Comparison of ENCODE assay signal across 1 cellular context in the genomic region with DNA sequence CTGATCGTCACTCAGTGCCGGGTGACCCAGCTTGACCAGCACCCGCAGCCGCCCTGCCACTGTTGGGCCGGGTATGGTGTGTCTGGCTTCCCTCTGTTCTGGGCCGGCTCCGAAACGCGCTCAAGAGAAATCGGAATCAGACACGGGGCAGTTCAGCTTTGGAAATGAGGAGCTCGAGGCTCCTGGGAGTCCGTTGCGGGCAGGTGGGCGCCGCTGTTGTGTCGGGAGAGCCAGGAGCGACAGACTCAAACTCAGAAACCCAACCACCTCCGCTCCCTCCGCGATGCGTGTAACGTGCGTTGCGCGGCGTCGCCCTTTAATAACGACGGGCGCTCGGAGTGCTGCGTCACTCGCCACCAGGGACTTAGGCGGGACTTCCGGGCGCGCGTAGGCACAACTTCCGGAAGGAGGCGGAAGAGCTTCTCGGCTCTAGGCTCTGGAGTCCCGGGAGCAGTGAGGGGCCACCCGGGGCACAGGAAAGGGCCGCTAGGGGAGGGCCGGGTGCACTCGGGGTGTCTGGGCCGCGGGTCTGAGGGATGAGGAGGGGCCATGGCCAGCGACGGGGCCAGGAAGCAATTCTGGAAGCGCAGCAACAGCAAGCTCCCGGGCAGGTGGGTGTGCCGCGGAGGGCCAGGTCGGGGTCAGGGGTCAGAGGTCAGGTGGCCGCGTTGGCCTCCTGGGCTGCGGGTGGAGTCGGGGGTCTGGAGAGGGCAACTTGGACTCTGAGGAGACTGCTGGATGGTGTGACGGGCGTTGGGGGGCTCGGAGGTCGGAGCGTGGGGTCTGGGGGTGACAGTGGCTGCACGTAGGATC.
TF ChIP-seq lines count a peak whose summit lies in the region.

A gene with protein sequence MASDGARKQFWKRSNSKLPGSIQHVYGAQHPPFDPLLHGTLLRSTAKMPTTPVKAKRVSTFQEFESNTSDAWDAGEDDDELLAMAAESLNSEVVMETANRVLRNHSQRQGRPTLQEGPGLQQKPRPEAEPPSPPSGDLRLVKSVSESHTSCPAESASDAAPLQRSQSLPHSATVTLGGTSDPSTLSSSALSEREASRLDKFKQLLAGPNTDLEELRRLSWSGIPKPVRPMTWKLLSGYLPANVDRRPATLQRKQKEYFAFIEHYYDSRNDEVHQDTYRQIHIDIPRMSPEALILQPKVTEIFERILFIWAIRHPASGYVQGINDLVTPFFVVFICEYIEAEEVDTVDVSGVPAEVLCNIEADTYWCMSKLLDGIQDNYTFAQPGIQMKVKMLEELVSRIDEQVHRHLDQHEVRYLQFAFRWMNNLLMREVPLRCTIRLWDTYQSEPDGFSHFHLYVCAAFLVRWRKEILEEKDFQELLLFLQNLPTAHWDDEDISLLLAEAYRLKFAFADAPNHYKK (plus strand): TSS at position 413 of the 813 bp plus-strand sequence. CDS start 137 bp downstream, at position 550.

TF ChIP-seq in HepG2, 621 proteins besides CTCF, POLR2A, EP300 and RAD21 (continued from another document and continues in another):
- TF ChIP-seq, protein P1, sequence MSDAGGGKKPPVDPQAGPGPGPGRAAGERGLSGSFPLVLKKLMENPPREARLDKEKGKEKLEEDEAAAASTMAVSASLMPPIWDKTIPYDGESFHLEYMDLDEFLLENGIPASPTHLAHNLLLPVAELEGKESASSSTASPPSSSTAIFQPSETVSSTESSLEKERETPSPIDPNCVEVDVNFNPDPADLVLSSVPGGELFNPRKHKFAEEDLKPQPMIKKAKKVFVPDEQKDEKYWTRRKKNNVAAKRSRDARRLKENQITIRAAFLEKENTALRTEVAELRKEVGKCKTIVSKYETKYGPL (CRISPR knock-in tag; IDR thresholded peaks at IDR 0.05), result no peak
- TF ChIP-seq ZSCAN12 (CRISPR knock-in tag; IDR thresholded peaks at IDR 0.05) (no peak), NFYC (CRISPR knock-in tag; IDR thresholded peaks at IDR 0.05) (peak; percentile 64), SKI (IDR thresholded peaks at IDR 0.05; ENCODE audit: partially characterized antibody) (peak; percentile 53), MXD4 (CRISPR knock-in tag; IDR thresholded peaks at IDR 0.05) (peak; percentile 96), ZNF747 (CRISPR knock-in tag; IDR thresholded peaks at IDR 0.05; ENCODE audit: borderline replicate concordance) (peak; percentile 92), ZNF570 (CRISPR knock-in tag; IDR thresholded peaks at IDR 0.05; ENCODE audit: borderline replicate concordance) (no peak), ZNF615 (CRISPR knock-in tag; IDR thresholded peaks at IDR 0.05; ENCODE audit: borderline replicate concordance) (no peak), MATR3 (CRISPR knock-in tag; IDR thresholded peaks at IDR 0.05) (no peak), MEF2D (CRISPR knock-in tag; IDR thresholded peaks at IDR 0.05) (peak; percentile 64; the same call in 1 of the 2 replicates), ZNF530 (CRISPR knock-in tag; IDR thresholded peaks at IDR 0.05; ENCODE audit: low read depth) (no peak), ZBTB7B (CRISPR knock-in tag; IDR thresholded peaks at IDR 0.05) (no peak), ARNT2 (CRISPR knock-in tag; IDR thresholded peaks at IDR 0.05; ENCODE audit: low read depth) (peak; percentile 78), KAT7 (CRISPR knock-in tag; IDR thresholded peaks at IDR 0.05; ENCODE audit: borderline replicate concordance) (peak; percentile 76; the same call in 1 of the 2 replicates), CBX5 (CRISPR knock-in tag; IDR thresholded peaks at IDR 0.05; ENCODE audit: borderline replicate concordance) (peak; percentile 36; the same call in 1 of the 2 replicates), FOXP1 (IDR thresholded peaks at IDR 0.05) (no peak), FOXP1 (CRISPR knock-in tag; IDR thresholded peaks at IDR 0.05) (0 out of 2 replicates have a peak, but pooled peaks have one; percentile 49), ELF1 (CRISPR knock-in tag; IDR thresholded peaks at IDR 0.05) (peak; percentile 96), ZNF441 (CRISPR knock-in tag; IDR thresholded peaks at IDR 0.05; ENCODE audit: borderline replicate concordance) (no peak), ZNF879 (CRISPR knock-in tag; IDR thresholded peaks at IDR 0.05) (no peak), ESRRA (CRISPR knock-in tag; IDR thresholded peaks at IDR 0.05; ENCODE audit: low read depth) (no peak; the same call in 1 of the 2 replicates), KDM4B (CRISPR knock-in tag; IDR thresholded peaks at IDR 0.05) (peak; percentile 72; the same call in 1 of the 2 replicates), ZNF326 (CRISPR knock-in tag; IDR thresholded peaks at IDR 0.05; ENCODE audit: borderline replicate concordance) (no peak), RFX5 (IDR thresholded peaks at IDR 0.05; ENCODE audit: low read depth, low read length) (peak; percentile 42; the same call in 1 of the 2 replicates), ZNF317 (CRISPR knock-in tag; IDR thresholded peaks at IDR 0.05) (peak; percentile 77)
- TF ChIP-seq, protein P2, sequence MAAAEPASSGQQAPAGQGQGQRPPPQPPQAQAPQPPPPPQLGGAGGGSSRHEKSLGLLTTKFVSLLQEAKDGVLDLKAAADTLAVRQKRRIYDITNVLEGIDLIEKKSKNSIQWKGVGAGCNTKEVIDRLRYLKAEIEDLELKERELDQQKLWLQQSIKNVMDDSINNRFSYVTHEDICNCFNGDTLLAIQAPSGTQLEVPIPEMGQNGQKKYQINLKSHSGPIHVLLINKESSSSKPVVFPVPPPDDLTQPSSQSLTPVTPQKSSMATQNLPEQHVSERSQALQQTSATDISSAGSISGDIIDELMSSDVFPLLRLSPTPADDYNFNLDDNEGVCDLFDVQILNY (CRISPR knock-in tag; conservative IDR thresholded peaks at IDR 0.05), result 0 out of 2 replicates have a peak, but pooled peaks have one; percentile 35
- TF ChIP-seq, protein P3, sequence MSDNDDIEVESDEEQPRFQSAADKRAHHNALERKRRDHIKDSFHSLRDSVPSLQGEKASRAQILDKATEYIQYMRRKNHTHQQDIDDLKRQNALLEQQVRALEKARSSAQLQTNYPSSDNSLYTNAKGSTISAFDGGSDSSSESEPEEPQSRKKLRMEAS (IDR thresholded peaks at IDR 0.05), result peak; percentile 90
- TF ChIP-seq, protein P4, sequence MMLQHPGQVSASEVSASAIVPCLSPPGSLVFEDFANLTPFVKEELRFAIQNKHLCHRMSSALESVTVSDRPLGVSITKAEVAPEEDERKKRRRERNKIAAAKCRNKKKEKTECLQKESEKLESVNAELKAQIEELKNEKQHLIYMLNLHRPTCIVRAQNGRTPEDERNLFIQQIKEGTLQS (CRISPR knock-in tag; IDR thresholded peaks at IDR 0.05), result 0 out of 2 replicates have a peak, but pooled peaks have one; percentile 41
- TF ChIP-seq, protein P5, sequence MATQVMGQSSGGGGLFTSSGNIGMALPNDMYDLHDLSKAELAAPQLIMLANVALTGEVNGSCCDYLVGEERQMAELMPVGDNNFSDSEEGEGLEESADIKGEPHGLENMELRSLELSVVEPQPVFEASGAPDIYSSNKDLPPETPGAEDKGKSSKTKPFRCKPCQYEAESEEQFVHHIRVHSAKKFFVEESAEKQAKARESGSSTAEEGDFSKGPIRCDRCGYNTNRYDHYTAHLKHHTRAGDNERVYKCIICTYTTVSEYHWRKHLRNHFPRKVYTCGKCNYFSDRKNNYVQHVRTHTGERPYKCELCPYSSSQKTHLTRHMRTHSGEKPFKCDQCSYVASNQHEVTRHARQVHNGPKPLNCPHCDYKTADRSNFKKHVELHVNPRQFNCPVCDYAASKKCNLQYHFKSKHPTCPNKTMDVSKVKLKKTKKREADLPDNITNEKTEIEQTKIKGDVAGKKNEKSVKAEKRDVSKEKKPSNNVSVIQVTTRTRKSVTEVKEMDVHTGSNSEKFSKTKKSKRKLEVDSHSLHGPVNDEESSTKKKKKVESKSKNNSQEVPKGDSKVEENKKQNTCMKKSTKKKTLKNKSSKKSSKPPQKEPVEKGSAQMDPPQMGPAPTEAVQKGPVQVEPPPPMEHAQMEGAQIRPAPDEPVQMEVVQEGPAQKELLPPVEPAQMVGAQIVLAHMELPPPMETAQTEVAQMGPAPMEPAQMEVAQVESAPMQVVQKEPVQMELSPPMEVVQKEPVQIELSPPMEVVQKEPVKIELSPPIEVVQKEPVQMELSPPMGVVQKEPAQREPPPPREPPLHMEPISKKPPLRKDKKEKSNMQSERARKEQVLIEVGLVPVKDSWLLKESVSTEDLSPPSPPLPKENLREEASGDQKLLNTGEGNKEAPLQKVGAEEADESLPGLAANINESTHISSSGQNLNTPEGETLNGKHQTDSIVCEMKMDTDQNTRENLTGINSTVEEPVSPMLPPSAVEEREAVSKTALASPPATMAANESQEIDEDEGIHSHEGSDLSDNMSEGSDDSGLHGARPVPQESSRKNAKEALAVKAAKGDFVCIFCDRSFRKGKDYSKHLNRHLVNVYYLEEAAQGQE (IDR thresholded peaks at IDR 0.05; ENCODE audit: borderline replicate concordance in 1 of 2, low read depth in 1 of 2, low read length in 2 of 2), result peak in 1 of 2 experiments; percentile 49; a peak in 1 of 4 replicates
- TF ChIP-seq, protein P6, sequence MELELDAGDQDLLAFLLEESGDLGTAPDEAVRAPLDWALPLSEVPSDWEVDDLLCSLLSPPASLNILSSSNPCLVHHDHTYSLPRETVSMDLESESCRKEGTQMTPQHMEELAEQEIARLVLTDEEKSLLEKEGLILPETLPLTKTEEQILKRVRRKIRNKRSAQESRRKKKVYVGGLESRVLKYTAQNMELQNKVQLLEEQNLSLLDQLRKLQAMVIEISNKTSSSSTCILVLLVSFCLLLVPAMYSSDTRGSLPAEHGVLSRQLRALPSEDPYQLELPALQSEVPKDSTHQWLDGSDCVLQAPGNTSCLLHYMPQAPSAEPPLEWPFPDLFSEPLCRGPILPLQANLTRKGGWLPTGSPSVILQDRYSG (CRISPR knock-in tag; IDR thresholded peaks at IDR 0.05), result no peak
- TF ChIP-seq, protein P7, sequence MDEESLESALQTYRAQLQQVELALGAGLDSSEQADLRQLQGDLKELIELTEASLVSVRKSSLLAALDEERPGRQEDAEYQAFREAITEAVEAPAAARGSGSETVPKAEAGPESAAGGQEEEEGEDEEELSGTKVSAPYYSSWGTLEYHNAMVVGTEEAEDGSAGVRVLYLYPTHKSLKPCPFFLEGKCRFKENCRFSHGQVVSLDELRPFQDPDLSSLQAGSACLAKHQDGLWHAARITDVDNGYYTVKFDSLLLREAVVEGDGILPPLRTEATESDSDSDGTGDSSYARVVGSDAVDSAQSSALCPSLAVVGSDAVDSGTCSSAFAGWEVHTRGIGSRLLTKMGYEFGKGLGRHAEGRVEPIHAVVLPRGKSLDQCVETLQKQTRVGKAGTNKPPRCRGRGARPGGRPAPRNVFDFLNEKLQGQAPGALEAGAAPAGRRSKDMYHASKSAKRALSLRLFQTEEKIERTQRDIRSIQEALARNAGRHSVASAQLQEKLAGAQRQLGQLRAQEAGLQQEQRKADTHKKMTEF (CRISPR knock-in tag; IDR thresholded peaks at IDR 0.05), result peak; percentile 89
- TF ChIP-seq, protein P8, sequence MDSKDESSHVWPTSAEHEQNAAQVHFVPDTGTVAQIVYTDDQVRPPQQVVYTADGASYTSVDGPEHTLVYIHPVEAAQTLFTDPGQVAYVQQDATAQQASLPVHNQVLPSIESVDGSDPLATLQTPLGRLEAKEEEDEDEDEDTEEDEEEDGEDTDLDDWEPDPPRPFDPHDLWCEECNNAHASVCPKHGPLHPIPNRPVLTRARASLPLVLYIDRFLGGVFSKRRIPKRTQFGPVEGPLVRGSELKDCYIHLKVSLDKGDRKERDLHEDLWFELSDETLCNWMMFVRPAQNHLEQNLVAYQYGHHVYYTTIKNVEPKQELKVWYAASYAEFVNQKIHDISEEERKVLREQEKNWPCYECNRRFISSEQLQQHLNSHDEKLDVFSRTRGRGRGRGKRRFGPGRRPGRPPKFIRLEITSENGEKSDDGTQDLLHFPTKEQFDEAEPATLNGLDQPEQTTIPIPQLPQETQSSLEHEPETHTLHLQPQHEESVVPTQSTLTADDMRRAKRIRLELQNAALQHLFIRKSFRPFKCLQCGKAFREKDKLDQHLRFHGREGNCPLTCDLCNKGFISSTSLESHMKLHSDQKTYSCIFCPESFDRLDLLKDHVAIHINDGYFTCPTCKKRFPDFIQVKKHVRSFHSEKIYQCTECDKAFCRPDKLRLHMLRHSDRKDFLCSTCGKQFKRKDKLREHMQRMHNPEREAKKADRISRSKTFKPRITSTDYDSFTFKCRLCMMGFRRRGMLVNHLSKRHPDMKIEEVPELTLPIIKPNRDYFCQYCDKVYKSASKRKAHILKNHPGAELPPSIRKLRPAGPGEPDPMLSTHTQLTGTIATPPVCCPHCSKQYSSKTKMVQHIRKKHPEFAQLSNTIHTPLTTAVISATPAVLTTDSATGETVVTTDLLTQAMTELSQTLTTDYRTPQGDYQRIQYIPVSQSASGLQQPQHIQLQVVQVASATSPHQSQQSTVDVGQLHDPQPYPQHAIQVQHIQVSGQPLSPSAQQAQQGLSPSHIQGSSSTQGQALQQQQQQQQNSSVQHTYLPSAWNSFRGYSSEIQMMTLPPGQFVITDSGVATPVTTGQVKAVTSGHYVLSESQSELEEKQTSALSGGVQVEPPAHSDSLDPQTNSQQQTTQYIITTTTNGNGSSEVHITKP (CRISPR knock-in tag; IDR thresholded peaks at IDR 0.05; ENCODE audit: low read depth), result peak; percentile 51; the same call in 1 of the 2 replicates
- TF ChIP-seq, protein P9, sequence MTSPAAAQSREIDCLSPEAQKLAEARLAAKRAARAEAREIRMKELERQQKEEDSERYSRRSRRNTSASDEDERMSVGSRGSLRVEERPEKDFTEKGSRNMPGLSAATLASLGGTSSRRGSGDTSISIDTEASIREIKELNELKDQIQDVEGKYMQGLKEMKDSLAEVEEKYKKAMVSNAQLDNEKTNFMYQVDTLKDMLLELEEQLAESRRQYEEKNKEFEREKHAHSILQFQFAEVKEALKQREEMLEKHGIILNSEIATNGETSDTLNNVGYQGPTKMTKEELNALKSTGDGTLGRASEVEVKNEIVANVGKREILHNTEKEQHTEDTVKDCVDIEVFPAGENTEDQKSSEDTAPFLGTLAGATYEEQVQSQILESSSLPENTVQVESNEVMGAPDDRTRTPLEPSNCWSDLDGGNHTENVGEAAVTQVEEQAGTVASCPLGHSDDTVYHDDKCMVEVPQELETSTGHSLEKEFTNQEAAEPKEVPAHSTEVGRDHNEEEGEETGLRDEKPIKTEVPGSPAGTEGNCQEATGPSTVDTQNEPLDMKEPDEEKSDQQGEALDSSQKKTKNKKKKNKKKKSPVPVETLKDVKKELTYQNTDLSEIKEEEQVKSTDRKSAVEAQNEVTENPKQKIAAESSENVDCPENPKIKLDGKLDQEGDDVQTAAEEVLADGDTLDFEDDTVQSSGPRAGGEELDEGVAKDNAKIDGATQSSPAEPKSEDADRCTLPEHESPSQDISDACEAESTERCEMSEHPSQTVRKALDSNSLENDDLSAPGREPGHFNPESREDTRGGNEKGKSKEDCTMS (CRISPR knock-in tag; conservative IDR thresholded peaks at IDR 0.05), result no peak
- TF ChIP-seq, protein P10, sequence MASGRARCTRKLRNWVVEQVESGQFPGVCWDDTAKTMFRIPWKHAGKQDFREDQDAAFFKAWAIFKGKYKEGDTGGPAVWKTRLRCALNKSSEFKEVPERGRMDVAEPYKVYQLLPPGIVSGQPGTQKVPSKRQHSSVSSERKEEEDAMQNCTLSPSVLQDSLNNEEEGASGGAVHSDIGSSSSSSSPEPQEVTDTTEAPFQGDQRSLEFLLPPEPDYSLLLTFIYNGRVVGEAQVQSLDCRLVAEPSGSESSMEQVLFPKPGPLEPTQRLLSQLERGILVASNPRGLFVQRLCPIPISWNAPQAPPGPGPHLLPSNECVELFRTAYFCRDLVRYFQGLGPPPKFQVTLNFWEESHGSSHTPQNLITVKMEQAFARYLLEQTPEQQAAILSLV (CRISPR knock-in tag; IDR thresholded peaks at IDR 0.05; ENCODE audit: borderline replicate concordance), result peak; percentile 73; the same call in 1 of the 2 replicates
- TF ChIP-seq, protein P11, sequence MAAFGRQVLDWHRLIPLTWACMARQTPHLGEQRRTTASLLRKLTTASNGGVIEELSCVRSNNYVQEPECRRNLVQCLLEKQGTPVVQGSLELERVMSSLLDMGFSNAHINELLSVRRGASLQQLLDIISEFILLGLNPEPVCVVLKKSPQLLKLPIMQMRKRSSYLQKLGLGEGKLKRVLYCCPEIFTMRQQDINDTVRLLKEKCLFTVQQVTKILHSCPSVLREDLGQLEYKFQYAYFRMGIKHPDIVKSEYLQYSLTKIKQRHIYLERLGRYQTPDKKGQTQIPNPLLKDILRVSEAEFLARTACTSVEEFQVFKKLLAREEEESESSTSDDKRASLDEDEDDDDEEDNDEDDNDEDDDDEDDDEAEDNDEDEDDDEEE (CRISPR knock-in tag; IDR thresholded peaks at IDR 0.05), result peak; percentile 76
